In genomic region chrX:18210470-18210869, GRCh38 we compare ENCODE assay signal across 11 cellular contexts. TPM values are rescaled to one million over a fixed set of nuclear protein-coding genes. Genes with fewer than 3 reads are reported as not detected.
DNase-seq lines count a peak whose midpoint lies in the region; ATAC-seq and TF ChIP-seq lines count a peak whose summit lies in the region.
"Had no signal": no experiment of that assay in that cellular context is flagged by ENCODE, and none has a peak within 500 bp of the region (broad histone marks: within the 10 kb centered on the region; RNA-seq: fewer than 3 reads in every experiment).

No MANE protein-coding gene starts in this region.

- no peak overlapping the region for H3K9ac ChIP-seq in IMR-90 (ENCODE audit: low read depth, low read length)

- H4K5ac ChIP-seq in IMR-90 (ENCODE audit: low read depth, low read length): no peak overlapping the region

- dilution Hi-C loops in IMR-90 (cut with HindIII; ENCODE audit: low sequenced_read_pairs, unreplicated experiment): no loop called here

- H4K8ac ChIP-seq in IMR-90 (ENCODE audit: low read depth in 2 of 2, low read length in 2 of 2): no peak overlapping the region

- peak; percentile 46; the same call in 1 of the 2 replicates for TF ChIP-seq CTCF in A673 (conservative IDR thresholded peaks at IDR 0.05; ENCODE audit: low read depth, low read length)
- peak; percentile 26 for TF ChIP-seq CTCF in IMR-90 (conservative IDR thresholded peaks at IDR 0.05; ENCODE audit: low read depth, low read length)
- TF ChIP-seq CTCF in glutamatergic neuron (IDR thresholded peaks at IDR 0.05; ENCODE audit: partially characterized antibody, unreplicated experiment): peak; percentile 26

- H2BK20ac ChIP-seq in IMR-90 (ENCODE audit: low read depth, low read length): no peak overlapping the region

- no peak overlapping the region for H3K4ac ChIP-seq in IMR-90 (ENCODE audit: low read depth, low read length)

- H3K36me3 Mint-ChIP-seq in glutamatergic neuron (ENCODE audit: unreplicated experiment): no peaks in the 10 kb centered on the region

- H2AFZ ChIP-seq in IMR-90 (replicated peaks; ENCODE audit: low read length, poor library complexity): no peak overlapping the region

- no peak overlapping the region for H2BK120ac ChIP-seq in IMR-90 (ENCODE audit: low read depth, low read length)

- no peaks in the 10 kb centered on the region for H4K20me1 ChIP-seq in IMR-90 (ENCODE audit: insufficient read depth, low read length)

- DNase-seq in A673 (ENCODE audit: low spot score) (peak; percentile 33), IMR-90 (peak; percentile 4), SHP77 treated with DMSO at 0.1 percent for 48 hours (lab: John Stamatoyannopoulos, UW) (peak; percentile 0), glutamatergic neuron (no peak)
- DNase-seq in activated naive CD4-positive, alpha-beta T cell treated with Interleukin-2 at 50 U/mL for 16 hours: no peak
- DNase-seq: psoas muscle had no signal

- H3K9me1 ChIP-seq in IMR-90 (ENCODE audit: insufficient read depth, low read length): no peaks in the 10 kb centered on the region

- H3K27ac Mint-ChIP-seq in glutamatergic neuron (ENCODE audit: unreplicated experiment): no peak overlapping the region
- H3K27ac Mint-ChIP-seq: activated T-helper 1 cell treated with anti-CD3 and anti-CD28 coated beads, Interleukin-12 subunit alpha, Interleukin-12 subunit beta, Interleukin-2, Interleukin-4 antibody, amounts not matched to agents 30 ng/mL and 10 ng/mL and 1 ng/mL, durations not matched to agents 14 hours and 24 hours and 36 hours had no signal

- no peak overlapping the region for H3K18ac ChIP-seq in IMR-90 (ENCODE audit: low read depth, low read length)

- no peak overlapping the region for H3K4me3 Mint-ChIP-seq in glutamatergic neuron (ENCODE audit: unreplicated experiment)
- H3K4me3 Mint-ChIP-seq: activated T-helper 1 cell treated with anti-CD3 and anti-CD28 coated beads, Interleukin-12 subunit alpha, Interleukin-12 subunit beta, Interleukin-2, Interleukin-4 antibody, amounts not matched to agents 30 ng/mL and 10 ng/mL and 1 ng/mL, durations not matched to agents 14 hours and 24 hours and 36 hours had no signal

- H3K56ac ChIP-seq in IMR-90 (ENCODE audit: extremely low read depth, insufficient read depth, low read length): no peak overlapping the region

- ATAC-seq in IMR-90 (ENCODE audit: low read depth) (no peak), GM19035 (IDR thresholded peaks at IDR 0.05; ENCODE audit: unreplicated experiment) (no peak), GM21528 (IDR thresholded peaks at IDR 0.05; ENCODE audit: low FRiP score, unreplicated experiment) (no peak), GM19455 (IDR thresholded peaks at IDR 0.05; ENCODE audit: unreplicated experiment) (no peak)
- ATAC-seq: psoas muscle had no signal

- no peak for TF ChIP-seq POLR2A in IMR-90 (IDR thresholded peaks at IDR 0.05; ENCODE audit: low read depth, low read length)

- H3K27me3 ChIP-seq in A673 (replicated peaks; ENCODE audit: insufficient read depth, low read depth, low read length, poor library complexity): no peaks in the 10 kb centered on the region
- no peaks in the 10 kb centered on the region for H3K27me3 ChIP-seq in IMR-90 (ENCODE audit: control insufficient read depth, insufficient read depth, low read length)
- H3K27me3 ChIP-seq: esophagus muscularis mucosa had no signal

- WGBS in IMR-90 (ENCODE audit: extremely low coverage in 2 of 2, insufficient read length in 1 of 2), 2 experiments: 0% methylated on average over 1 of the region's 2 CpGs; no CpG with 5 or more reads in 1 of the 2 experiments

- H3K4me1 ChIP-seq in A673 (ENCODE audit: insufficient read depth, low read length, poor library complexity, severe bottlenecking) (no peaks in the 10 kb centered on the region), IMR-90 (ENCODE audit: control insufficient read depth, insufficient read depth, low read length) (no peaks in the 10 kb centered on the region)
- H3K4me1 ChIP-seq: esophagus muscularis mucosa, psoas muscle had no signal

- TF ChIP-seq RAD21 in IMR-90 (IDR thresholded peaks at IDR 0.05; ENCODE audit: low read length): peak; percentile 21; the same call in 1 of the 2 replicates

- no peak overlapping the region for H3K4me2 ChIP-seq in IMR-90 (ENCODE audit: low read depth, low read length)

- H3K23ac ChIP-seq in IMR-90 (ENCODE audit: low read depth, low read length): no peak overlapping the region

- in situ Hi-C loops in IMR-90 (cut with MboI; ENCODE audit: low sequenced_read_pairs): no loop called here

- H3K27ac ChIP-seq in A673 (ENCODE audit: low read depth, low read length, poor library complexity, severe bottlenecking) (no peak overlapping the region), IMR-90 (ENCODE audit: insufficient read depth, low read length) (no peak overlapping the region)
- H3K27ac ChIP-seq: esophagus muscularis mucosa, psoas muscle had no signal

- H3K79me1 ChIP-seq in IMR-90 (ENCODE audit: low read depth in 1 of 2, low read length in 2 of 2): no peaks in the 10 kb centered on the region

- H2AK9ac ChIP-seq in IMR-90 (replicated peaks; ENCODE audit: low read depth, low read length, poor library complexity): no peak overlapping the region

- peaks cover 1% of the 10 kb centered on the region for H3K9me3 Mint-ChIP-seq in glutamatergic neuron (ENCODE audit: unreplicated experiment)
- H3K9me3 Mint-ChIP-seq: activated T-helper 1 cell treated with anti-CD3 and anti-CD28 coated beads, Interleukin-12 subunit alpha, Interleukin-12 subunit beta, Interleukin-2, Interleukin-4 antibody, amounts not matched to agents 30 ng/mL and 10 ng/mL and 1 ng/mL, durations not matched to agents 14 hours and 24 hours and 36 hours had no signal

- no peak overlapping the region for H3K14ac ChIP-seq in IMR-90 (replicated peaks; ENCODE audit: low read depth, low read length)

- no peak overlapping the region for H4K91ac ChIP-seq in IMR-90 (ENCODE audit: insufficient read depth, low read depth, low read length)

- H2BK15ac ChIP-seq in IMR-90 (ENCODE audit: low read depth, low read length): no peak overlapping the region

- no peaks in the 10 kb centered on the region for H3K4me1 Mint-ChIP-seq in glutamatergic neuron (ENCODE audit: low read depth, unreplicated experiment)

- no TSS peak for BruUV-seq in A673 (replicated peaks; lab: Mats Ljungman, UMichigan)
- no TSS peak for BruUV-seq in IMR-90 (replicated peaks; lab: Mats Ljungman, UMichigan)

- POLR2A ChIA-PET in A673 (lab: Charles Lee; ENCODE audit: low non-redundant PET): no interaction called here
- POLR2A ChIA-PET in IMR-90 (lab: Charles Lee; ENCODE audit: unreplicated experiment): no interaction called here

- CTCF ChIA-PET in A673 (lab: Charles Lee) (no interaction called here), IMR-90 (lab: Yijun Ruan, JAX) (no interaction called here)

- H3K27me3 Mint-ChIP-seq in glutamatergic neuron (ENCODE audit: unreplicated experiment): peaks cover 3% of the 10 kb centered on the region

- H2AK5ac ChIP-seq in IMR-90 (ENCODE audit: low read depth, low read length): no peak overlapping the region

- H3K9me3 ChIP-seq in A673 (ENCODE audit: low read depth, low read length, poor library complexity, severe bottlenecking) (no peaks in the 10 kb centered on the region), IMR-90 (ENCODE audit: control insufficient read depth, insufficient read depth, low read length) (no peaks in the 10 kb centered on the region)
- H3K9me3 ChIP-seq: esophagus muscularis mucosa, psoas muscle had no signal

- H3K4me3 ChIP-seq in A673 (ENCODE audit: low read depth, low read length, poor library complexity, severe bottlenecking): no peak overlapping the region
- no peak overlapping the region for H3K4me3 ChIP-seq in IMR-90 (ENCODE audit: insufficient read depth, low read depth, low read length)
- H3K4me3 ChIP-seq: esophagus muscularis mucosa, psoas muscle had no signal

- intact Hi-C loops in A673 (cut with micrococcal nuclease; ENCODE audit: unreplicated experiment): loop anchor here (1.0 to 10.0 kb wide), 5 partner anchors 164 to 423 kb away; no protein-coding TSS in a partner anchor
- intact Hi-C loops in IMR-90 (cut with micrococcal nuclease): loop anchor here (2.0 to 10.0 kb wide), 4 partner anchors 426 to 968 kb away; no protein-coding TSS in a partner anchor

- H3K36me3 ChIP-seq in A673 (ENCODE audit: insufficient read depth, low read length, poor library complexity, severe bottlenecking): no peaks in the 10 kb centered on the region
- H3K36me3 ChIP-seq in IMR-90 (ENCODE audit: control insufficient read depth, insufficient read depth, low read length): no peaks in the 10 kb centered on the region
- H3K36me3 ChIP-seq: esophagus muscularis mucosa had no signal

- no peak overlapping the region for H2BK5ac ChIP-seq in IMR-90 (ENCODE audit: low read depth, low read length, poor library complexity, severe bottlenecking)

TF ChIP-seq in IMR-90, 13 proteins besides CTCF, POLR2A, EP300 and RAD21 (continues in another document):
- no peak for TF ChIP-seq ELK1 (IDR thresholded peaks at IDR 0.05; ENCODE audit: borderline replicate concordance, low read depth, low read length)
- no peak for TF ChIP-seq MAZ (IDR thresholded peaks at IDR 0.05; ENCODE audit: borderline replicate concordance, low read depth, low read length)
- TF ChIP-seq USF2 (IDR thresholded peaks at IDR 0.05; ENCODE audit: low read depth, low read length): no peak
- TF ChIP-seq MAFK (IDR thresholded peaks at IDR 0.05; ENCODE audit: low read depth, low read length): no peak
- TF ChIP-seq MXI1 (IDR thresholded peaks at IDR 0.05; ENCODE audit: borderline replicate concordance, low read depth, low read length): no peak
- TF ChIP-seq SMC3 (IDR thresholded peaks at IDR 0.05; ENCODE audit: low read depth, low read length): no peak

RNA-seq across cellular contexts. Expression of gene BEND2, which starts 10.2 kb away (rescaled TPM):
- total RNA-seq in A673 (2021): not detected in 2 replicates
- not detected in 2 replicates for total RNA-seq in IMR-90 (2012; rRNA removed)
- not detected in 2 replicates for polyA plus RNA-seq in IMR-90 (2012; rRNA removed)
- polyA plus RNA-seq in IMR-90 (2012; cell fraction: cytosol; rRNA removed): not detected in 2 replicates
- not detected in 2 replicates for polyA plus RNA-seq in IMR-90 (2012; cell fraction: nucleus; rRNA removed; ENCODE audit: low replicate concordance)
- total RNA-seq in glutamatergic neuron (ENCODE audit: unreplicated experiment): not detected
- total RNA-seq: activated T-helper 1 cell treated with anti-CD3 and anti-CD28 coated beads, Interleukin-12 subunit alpha, Interleukin-12 subunit beta, Interleukin-2, Interleukin-4 antibody, amounts not matched to agents 30 ng/mL and 10 ng/mL and 1 ng/mL, durations not matched to agents 14 hours and 24 hours and 36 hours; esophagus muscularis mucosa had no signal

Comparison
In these comparisons a context has a peak if more than half of its experiments do, and no peak if none do; other contexts are left out.
1. DNase-seq: peak in A673 (single experiment), IMR-90 (single experiment) and SHP77 treated with DMSO at 0.1 percent for 48 hours (single experiment); none in glutamatergic neuron (single experiment) and activated naive CD4-positive, alpha-beta T cell treated with Interleukin-2 at 50 U/mL for 16 hours (single experiment).
2. Peak in every context shown above with its lines, with median percentiles within 50 percentile points of each other: CTCF ChIP-seq.